18 cellular contexts compared by ENCODE assay signal in the genomic region with DNA sequence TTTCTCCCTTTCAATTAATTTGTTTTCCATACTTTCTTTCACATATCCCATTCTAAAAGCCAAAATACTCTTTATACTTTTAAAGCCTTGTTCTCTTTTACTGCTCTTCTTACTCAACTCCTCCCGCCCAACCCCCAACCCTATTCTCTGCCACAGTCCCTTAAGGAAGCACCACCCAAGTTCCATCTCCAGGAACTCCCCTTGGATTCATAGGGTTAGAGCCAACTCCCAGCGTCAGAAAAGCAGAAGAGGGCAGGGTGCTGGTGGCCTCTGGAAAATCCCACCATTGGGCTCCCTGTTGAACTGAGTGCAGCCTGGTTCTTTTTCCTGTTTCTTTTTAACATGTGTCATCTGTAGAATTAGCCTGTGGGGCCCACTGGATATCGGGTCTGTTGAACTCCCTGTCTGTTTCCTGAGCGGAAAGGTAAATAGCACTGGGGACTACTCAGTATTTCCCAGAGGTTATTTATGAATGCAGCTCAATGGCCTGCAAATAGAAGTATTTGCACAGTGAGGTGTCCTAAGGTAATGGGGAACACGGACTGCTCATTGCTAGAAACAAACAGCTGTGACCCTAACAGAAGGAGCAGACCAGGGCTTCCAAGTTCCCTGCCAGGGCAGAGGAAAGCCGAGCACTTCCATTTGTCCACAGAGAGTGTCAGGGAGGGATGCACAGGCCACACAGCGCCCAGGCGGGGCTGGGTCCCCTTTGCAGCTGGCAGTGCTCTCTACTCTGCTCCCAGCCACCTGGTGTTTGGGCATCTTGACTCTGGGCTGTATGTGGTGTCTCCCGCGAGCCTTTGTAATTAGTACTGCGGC.
DNase-seq lines count a peak whose midpoint lies in the region; ATAC-seq and TF ChIP-seq lines count a peak whose summit lies in the region.
"Had no signal": no experiment of that assay in that cellular context is flagged by ENCODE, and none has a peak within 500 bp of the region (broad histone marks: within the 10 kb centered on the region; RNA-seq: fewer than 3 reads in every experiment).

No MANE protein-coding gene starts in this region.

- H3K36me3 Mint-ChIP-seq in osteocyte (ENCODE audit: unreplicated experiment), result no peaks in the 10 kb centered on the region
- H3K36me3 Mint-ChIP-seq in CD4-positive, alpha-beta T cell (ENCODE audit: low read depth), result no peaks in the 10 kb centered on the region
- peaks cover 2 to 6% of the 10 kb centered on the region in 2 donors for H3K36me3 Mint-ChIP-seq in stimulated activated naive B cell treated with anti-CD40 and anti-IgM and Interleukin-4, amounts not matched to agents 10 μg/mL and 1 μg/mL and 100 μg/mL, for 72 hours
- H3K36me3 Mint-ChIP-seq: CD8-positive, alpha-beta memory T cell had no signal

- H3K27ac Mint-ChIP-seq in osteocyte (ENCODE audit: unreplicated experiment), result peak overlapping the region; percentile 1
- H3K27ac Mint-ChIP-seq in CD4-positive, alpha-beta T cell, result no peak overlapping the region
- H3K27ac Mint-ChIP-seq in stimulated activated naive B cell treated with anti-CD40 and anti-IgM and Interleukin-4, amounts not matched to agents 10 μg/mL and 1 μg/mL and 100 μg/mL, for 72 hours, result no peak overlapping the region
- H3K27ac Mint-ChIP-seq: activated CD4-positive, alpha-beta T cell treated with anti-CD3 and anti-CD28 coated beads, Interleukin-2, amount 10 ng/mL, durations not matched to agents 24 days and 14 days; CD8-positive, alpha-beta memory T cell; T-helper 1 cell treated with Interleukin-12 subunit alpha and Interleukin-12 subunit beta and Interleukin-4 antibody, amounts not matched to agents 30 μg/mL and 1 μg/mL, for 36 hours had no signal

- CTCF ChIA-PET in CD4-positive, alpha-beta T cell (lab: Charles Lee), result no interaction called here

- no peak overlapping the region for H3K4me3 Mint-ChIP-seq in osteocyte (ENCODE audit: unreplicated experiment)
- H3K4me3 Mint-ChIP-seq in CD4-positive, alpha-beta T cell, result no peak overlapping the region
- H3K4me3 Mint-ChIP-seq in stimulated activated naive B cell treated with anti-CD40 and anti-IgM and Interleukin-4, amounts not matched to agents 10 μg/mL and 1 μg/mL and 100 μg/mL, for 72 hours, result no peak overlapping the region
- H3K4me3 Mint-ChIP-seq: activated CD4-positive, alpha-beta T cell treated with anti-CD3 and anti-CD28 coated beads, Interleukin-2, amount 10 ng/mL, durations not matched to agents 24 days and 14 days; activated T-cell treated with anti-CD3 and anti-CD28 coated beads, Interleukin-2, amount 50 U/mL, for 4 hours; CD8-positive, alpha-beta memory T cell; T-helper 1 cell treated with Interleukin-12 subunit alpha and Interleukin-12 subunit beta and Interleukin-4 antibody, amounts not matched to agents 30 μg/mL and 1 μg/mL, for 36 hours had no signal

- H3K27ac ChIP-seq in CD4-positive, alpha-beta T cell (ENCODE audit: low read depth, low read length), result no peak overlapping the region
- H3K27ac ChIP-seq: Peyer's patch, psoas muscle, tibial artery had no signal

- POLR2A ChIA-PET in CD4-positive, alpha-beta T cell (lab: Charles Lee), result no interaction called here

- H3K9me3 Mint-ChIP-seq in osteocyte (ENCODE audit: unreplicated experiment), result no peaks in the 10 kb centered on the region
- H3K9me3 Mint-ChIP-seq in CD4-positive, alpha-beta T cell, result no peaks in the 10 kb centered on the region
- peaks cover 0 to 4% of the 10 kb centered on the region in 2 donors for H3K9me3 Mint-ChIP-seq in stimulated activated naive B cell treated with anti-CD40 and anti-IgM and Interleukin-4, amounts not matched to agents 10 μg/mL and 1 μg/mL and 100 μg/mL, for 72 hours
- H3K9me3 Mint-ChIP-seq: activated T-cell treated with anti-CD3 and anti-CD28 coated beads, Interleukin-2, amount 50 U/mL, for 4 hours had no signal

- H3K27me3 ChIP-seq in CD4-positive, alpha-beta T cell (ENCODE audit: control insufficient read depth, insufficient read depth, low read length), result no peaks in the 10 kb centered on the region
- H3K27me3 ChIP-seq: Peyer's patch had no signal

- no peak for TF ChIP-seq CTCF in osteocyte (IDR thresholded peaks at IDR 0.05)
- TF ChIP-seq CTCF in CD4-positive, alpha-beta T cell (IDR thresholded peaks at IDR 0.05), result no peak

- H3K9me3 ChIP-seq in CD4-positive, alpha-beta T cell (ENCODE audit: control insufficient read depth, low read length), result no peaks in the 10 kb centered on the region
- H3K9me3 ChIP-seq: Peyer's patch, psoas muscle had no signal

- H3K4me1 Mint-ChIP-seq in osteocyte (ENCODE audit: unreplicated experiment), result peaks cover 42% of the 10 kb centered on the region
- no peaks in the 10 kb centered on the region for H3K4me1 Mint-ChIP-seq in CD4-positive, alpha-beta T cell (ENCODE audit: low read depth)
- peaks cover 0 to 2% of the 10 kb centered on the region in 2 donors for H3K4me1 Mint-ChIP-seq in stimulated activated naive B cell treated with anti-CD40 and anti-IgM and Interleukin-4, amounts not matched to agents 10 μg/mL and 1 μg/mL and 100 μg/mL, for 72 hours
- H3K4me1 Mint-ChIP-seq: activated CD4-positive, alpha-beta T cell treated with anti-CD3 and anti-CD28 coated beads, Interleukin-2, amount 10 ng/mL, durations not matched to agents 24 days and 14 days; CD8-positive, alpha-beta memory T cell had no signal

- ATAC-seq in HG03439 (IDR thresholded peaks at IDR 0.05; ENCODE audit: unreplicated experiment), result no peak
- ATAC-seq in CD4-positive, alpha-beta T cell (ENCODE audit: poor library complexity), result no peak
- no peak for ATAC-seq in stimulated activated naive B cell treated with anti-CD40 and anti-IgM and Interleukin-4, amounts not matched to agents 10 μg/mL and 1 μg/mL and 100 μg/mL, for 72 hours (replicated peaks)
- ATAC-seq: activated T-cell treated with anti-CD3 and anti-CD28 coated beads, Interleukin-2, amount 50 U/mL, for 4 hours; psoas muscle had no signal

- H3K27me3 Mint-ChIP-seq in osteocyte (ENCODE audit: unreplicated experiment), result no peaks in the 10 kb centered on the region
- no peaks in the 10 kb centered on the region for H3K27me3 Mint-ChIP-seq in CD4-positive, alpha-beta T cell
- H3K27me3 Mint-ChIP-seq in stimulated activated naive B cell treated with anti-CD40 and anti-IgM and Interleukin-4, amounts not matched to agents 10 μg/mL and 1 μg/mL and 100 μg/mL, for 72 hours, result peaks cover 0 to 6% of the 10 kb centered on the region in 2 donors

- DNase-seq in NCI-H1694 treated with DMSO at 0.1 percent for 48 hours (lab: John Stamatoyannopoulos, UW) (peak; percentile 24), NCI-H1694 (lab: John Stamatoyannopoulos, UW) (no peak), NCI-H345 (lab: John Stamatoyannopoulos, UW) (peak; percentile 79), dermis microvascular lymphatic vessel endothelial cell (ENCODE audit: low read depth in 2 of 2) (peak; percentile 82 to 88), osteocyte (ENCODE audit: extremely low spot score, unreplicated experiment) (no peak)
- DNase-seq in CD4-positive, alpha-beta T cell, result no peak
- no peak for DNase-seq in stimulated activated naive B cell treated with anti-CD40 and anti-IgM and Interleukin-4, amounts not matched to agents 10 μg/mL and 1 μg/mL and 100 μg/mL, for 72 hours
- DNase-seq: 8988T; activated CD4-positive, alpha-beta T cell treated with anti-CD3 and anti-CD28 coated beads, Interleukin-2, amount 10 ng/mL, durations not matched to agents 24 days and 14 days; activated T-cell treated with anti-CD3 and anti-CD28 coated beads, Interleukin-2, amount 50 U/mL, for 4 hours; CD8-positive, alpha-beta memory T cell; cortex of kidney; NCI-H1436; Peyer's patch; psoas muscle; tibial artery had no signal

- intact Hi-C loops in CD4-positive, alpha-beta T cell (cut with DNase I, micrococcal nuclease), result no loop called here

Comparison
In these comparisons a context has a peak if more than half of its experiments do, and no peak if none do; other contexts are left out.
1. DNase-seq: peak in NCI-H1694 treated with DMSO at 0.1 percent for 48 hours (single experiment), NCI-H345 (single experiment) and dermis microvascular lymphatic vessel endothelial cell (2 of 2); none in NCI-H1694 (single experiment), osteocyte (single experiment), CD4-positive, alpha-beta T cell (0 of 10) and stimulated activated naive B cell treated with anti-CD40 and anti-IgM and Interleukin-4, amounts not matched to agents 10 μg/mL and 1 μg/mL and 100 μg/mL, for 72 hours (single experiment).